1 cellular context compared by ENCODE assay signal in genomic region chrX:24024819-24025740, GRCh38.
TF ChIP-seq lines count a peak whose summit lies in the region.

No MANE protein-coding gene starts in this region.

TF ChIP-seq in K562, 482 proteins besides CTCF, POLR2A, EP300 and RAD21 (continued from another document and continues in another):
- TF ChIP-seq CHD7 (IDR thresholded peaks at IDR 0.05; ENCODE audit: low read depth, low read length) (no peak), MBD2 (IDR thresholded peaks at IDR 0.05; ENCODE audit: borderline replicate concordance, low read depth) (peak; percentile 20; the same call in 1 of the 2 replicates), ZBTB7A (IDR thresholded peaks at IDR 0.05; ENCODE audit: borderline replicate concordance, control insufficient read depth, low read depth, low read length) (peak; percentile 90), NCOR1 (IDR thresholded peaks at IDR 0.05) (peak; percentile 4; the same call in 1 of the 2 replicates), TAF1 (IDR thresholded peaks at IDR 0.05; ENCODE audit: control insufficient read depth, extremely low read depth, insufficient read depth, low read length, severe bottlenecking) (peak; percentile 95), MLX (CRISPR knock-in tag; conservative IDR thresholded peaks at IDR 0.05) (no peak), PRPF4 (IDR thresholded peaks at IDR 0.05; ENCODE audit: insufficient read depth, low read depth, low read length, poor library complexity, severe bottlenecking) (peak; percentile 74), U2AF1 (optimal IDR thresholded peaks at IDR 0.05; ENCODE audit: low read depth, low read length) (peak; percentile 57), E2F6 (IDR thresholded peaks at IDR 0.05; ENCODE audit: borderline replicate concordance in 1 of 2, extremely low read depth in 1 of 2, insufficient read depth in 1 of 2, insufficient read length in 1 of 2, low read depth in 1 of 2, low read length in 1 of 2, poor library complexity in 1 of 2, severe bottlenecking in 1 of 2) (peak; percentile 35 to 64), CHD2 (IDR thresholded peaks at IDR 0.05; ENCODE audit: low read depth, low read length) (0 out of 2 replicates have a peak, but pooled peaks have one; percentile 27), RBM25 (IDR thresholded peaks at IDR 0.05; ENCODE audit: low read depth, low read length, severe bottlenecking) (peak; percentile 7), FOXK2 (conservative IDR thresholded peaks at IDR 0.05 in 1 of 2, IDR thresholded peaks at IDR 0.05 in 1 of 2; ENCODE audit: low read depth in 2 of 2) (peak; percentile 88), POLR2B (IDR thresholded peaks at IDR 0.05; ENCODE audit: low read depth, partially characterized antibody) (peak; percentile 37), KDM4B (IDR thresholded peaks at IDR 0.05; ENCODE audit: borderline replicate concordance in 2 of 2, low read depth in 1 of 2) (peak in 1 of 2 experiments; percentile 78; a peak in 1 of 4 replicates), FIP1L1 (IDR thresholded peaks at IDR 0.05; ENCODE audit: low read depth, low read length, poor library complexity, severe bottlenecking) (peak; percentile 94), SUPT5H (IDR thresholded peaks at IDR 0.05) (peak; percentile 71), ZC3H4 (CRISPR knock-in tag; IDR thresholded peaks at IDR 0.05; ENCODE audit: borderline replicate concordance) (peak; percentile 89; the same call in 1 of the 2 replicates), GABPB1 (CRISPR knock-in tag; IDR thresholded peaks at IDR 0.05) (peak; percentile 83), SP1 (CRISPR knock-in tag; IDR thresholded peaks at IDR 0.05) (peak; percentile 14; the same call in 1 of the 2 replicates), FOXA3 (CRISPR knock-in tag; conservative IDR thresholded peaks at IDR 0.05 in 1 of 2, IDR thresholded peaks at IDR 0.05 in 1 of 2) (peak in 1 of 2 experiments; percentile 54; a peak in 2 of 4 replicates), BRF1 (IDR thresholded peaks at IDR 0.05; ENCODE audit: borderline replicate concordance, extremely low read depth, insufficient read length) (no peak), TBP (optimal IDR thresholded peaks at IDR 0.05; ENCODE audit: low read depth, low read length) (peak; percentile 95), POLR2AphosphoS2 (IDR thresholded peaks at IDR 0.05; ENCODE audit: low read length) (no peak), ZNF217 (CRISPR knock-in tag; IDR thresholded peaks at IDR 0.05) (no peak)
- TF ChIP-seq, protein P1, sequence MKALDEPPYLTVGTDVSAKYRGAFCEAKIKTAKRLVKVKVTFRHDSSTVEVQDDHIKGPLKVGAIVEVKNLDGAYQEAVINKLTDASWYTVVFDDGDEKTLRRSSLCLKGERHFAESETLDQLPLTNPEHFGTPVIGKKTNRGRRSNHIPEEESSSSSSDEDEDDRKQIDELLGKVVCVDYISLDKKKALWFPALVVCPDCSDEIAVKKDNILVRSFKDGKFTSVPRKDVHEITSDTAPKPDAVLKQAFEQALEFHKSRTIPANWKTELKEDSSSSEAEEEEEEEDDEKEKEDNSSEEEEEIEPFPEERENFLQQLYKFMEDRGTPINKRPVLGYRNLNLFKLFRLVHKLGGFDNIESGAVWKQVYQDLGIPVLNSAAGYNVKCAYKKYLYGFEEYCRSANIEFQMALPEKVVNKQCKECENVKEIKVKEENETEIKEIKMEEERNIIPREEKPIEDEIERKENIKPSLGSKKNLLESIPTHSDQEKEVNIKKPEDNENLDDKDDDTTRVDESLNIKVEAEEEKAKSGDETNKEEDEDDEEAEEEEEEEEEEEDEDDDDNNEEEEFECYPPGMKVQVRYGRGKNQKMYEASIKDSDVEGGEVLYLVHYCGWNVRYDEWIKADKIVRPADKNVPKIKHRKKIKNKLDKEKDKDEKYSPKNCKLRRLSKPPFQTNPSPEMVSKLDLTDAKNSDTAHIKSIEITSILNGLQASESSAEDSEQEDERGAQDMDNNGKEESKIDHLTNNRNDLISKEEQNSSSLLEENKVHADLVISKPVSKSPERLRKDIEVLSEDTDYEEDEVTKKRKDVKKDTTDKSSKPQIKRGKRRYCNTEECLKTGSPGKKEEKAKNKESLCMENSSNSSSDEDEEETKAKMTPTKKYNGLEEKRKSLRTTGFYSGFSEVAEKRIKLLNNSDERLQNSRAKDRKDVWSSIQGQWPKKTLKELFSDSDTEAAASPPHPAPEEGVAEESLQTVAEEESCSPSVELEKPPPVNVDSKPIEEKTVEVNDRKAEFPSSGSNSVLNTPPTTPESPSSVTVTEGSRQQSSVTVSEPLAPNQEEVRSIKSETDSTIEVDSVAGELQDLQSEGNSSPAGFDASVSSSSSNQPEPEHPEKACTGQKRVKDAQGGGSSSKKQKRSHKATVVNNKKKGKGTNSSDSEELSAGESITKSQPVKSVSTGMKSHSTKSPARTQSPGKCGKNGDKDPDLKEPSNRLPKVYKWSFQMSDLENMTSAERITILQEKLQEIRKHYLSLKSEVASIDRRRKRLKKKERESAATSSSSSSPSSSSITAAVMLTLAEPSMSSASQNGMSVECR (CRISPR knock-in tag; IDR thresholded peaks at IDR 0.05): peak; percentile 69
- TF ChIP-seq, protein P2, sequence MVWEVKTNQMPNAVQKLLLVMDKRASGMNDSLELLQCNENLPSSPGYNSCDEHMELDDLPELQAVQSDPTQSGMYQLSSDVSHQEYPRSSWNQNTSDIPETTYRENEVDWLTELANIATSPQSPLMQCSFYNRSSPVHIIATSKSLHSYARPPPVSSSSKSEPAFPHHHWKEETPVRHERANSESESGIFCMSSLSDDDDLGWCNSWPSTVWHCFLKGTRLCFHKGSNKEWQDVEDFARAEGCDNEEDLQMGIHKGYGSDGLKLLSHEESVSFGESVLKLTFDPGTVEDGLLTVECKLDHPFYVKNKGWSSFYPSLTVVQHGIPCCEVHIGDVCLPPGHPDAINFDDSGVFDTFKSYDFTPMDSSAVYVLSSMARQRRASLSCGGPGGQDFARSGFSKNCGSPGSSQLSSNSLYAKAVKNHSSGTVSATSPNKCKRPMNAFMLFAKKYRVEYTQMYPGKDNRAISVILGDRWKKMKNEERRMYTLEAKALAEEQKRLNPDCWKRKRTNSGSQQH (CRISPR knock-in tag; IDR thresholded peaks at IDR 0.05): no peak
